ENCODE assay signal across 24 cellular contexts in genomic region chr11:62902932-62903331, GRCh38. TPM values are rescaled to one million over a fixed set of nuclear protein-coding genes. Genes with fewer than 3 reads are reported as not detected.
DNase-seq lines count a peak whose midpoint lies in the region; ATAC-seq, FAIRE-seq and TF ChIP-seq lines count a peak whose summit lies in the region.
"Had no signal": no experiment of that assay in that cellular context is flagged by ENCODE, and none has a peak within 500 bp of the region (broad histone marks: within the 10 kb centered on the region; RNA-seq: fewer than 3 reads in every experiment).

No MANE protein-coding gene starts in this region.

- no peak overlapping the region for H3K4me2 ChIP-seq in endothelial cell of umbilical vein (ENCODE audit: insufficient read depth, low read length)

- H2AFZ ChIP-seq in endothelial cell of umbilical vein (ENCODE audit: low read depth, low read length) = no peak overlapping the region

- H3K9ac ChIP-seq in endothelial cell of umbilical vein (replicated peaks; ENCODE audit: extremely low read depth, insufficient read depth, low read length) = no peak overlapping the region

- no peak for TF ChIP-seq CTCF in endothelial cell of umbilical vein (IDR thresholded peaks at IDR 0.05; ENCODE audit: extremely low read depth in 1 of 2, insufficient read depth in 1 of 2, low read depth in 1 of 2, low read length in 2 of 2)

- CTCF ChIA-PET in endothelial cell of umbilical vein (lab: Charles Lee) = interaction anchor here (0.6 to 7.3 kb wide), 7 partner anchors 13 to 131 kb away, joined by 3 to 488 read pairs (median 3); no protein-coding TSS in a partner anchor

- ATAC-seq in stimulated activated naive CD8-positive, alpha-beta T cell treated with anti-CD3 and anti-CD28 coated beads, Interleukin-15, amount 100 ng/mL, for 72 hours = peak; percentile 50
- ATAC-seq in stimulated activated naive CD8-positive, alpha-beta T cell treated with anti-CD3 and anti-CD28 coated beads, Interleukin-15, Interleukin-2, amounts not matched to agents 100 U/mL and 50 U/mL, for 24 hours = no peak
- no peak for ATAC-seq in HG02870 (IDR thresholded peaks at IDR 0.05; ENCODE audit: unreplicated experiment)
- ATAC-seq in HG02852 (IDR thresholded peaks at IDR 0.05; ENCODE audit: unreplicated experiment) = no peak
- ATAC-seq: Panc1 had no signal

- peaks cover 29% of the 10 kb centered on the region for H3K4me1 Mint-ChIP-seq in stimulated activated naive CD8-positive, alpha-beta T cell treated with anti-CD3 and anti-CD28 coated beads, Interleukin-15, amount 100 ng/mL, for 72 hours

- H3K27me3 ChIP-seq in endothelial cell of umbilical vein (ENCODE audit: control insufficient read depth in 2 of 2, insufficient read depth in 2 of 2, low read length in 2 of 2) = peaks cover 0 to 2% of the 10 kb centered on the region in 2 experiments

- POLR2A ChIA-PET in endothelial cell of umbilical vein (lab: Charles Lee) = interaction anchor here (0.8 kb wide), 1 partner anchor 22 kb away, joined by 4 read pairs; no protein-coding TSS in a partner anchor

- H3K4me1 ChIP-seq in endothelial cell of umbilical vein (ENCODE audit: control insufficient read depth, extremely low read depth, insufficient read depth, low read length) = peaks cover 4% of the 10 kb centered on the region
- H3K4me1 ChIP-seq: SJSA1 had no signal

- H3K9me3 ChIP-seq in endothelial cell of umbilical vein (replicated peaks; ENCODE audit: control insufficient read depth, insufficient read depth, low read length) = no peaks in the 10 kb centered on the region
- H3K9me3 ChIP-seq: SJSA1 had no signal

- no peak for TF ChIP-seq POLR2A in endothelial cell of umbilical vein (IDR thresholded peaks at IDR 0.05; ENCODE audit: low read depth, low read length)

- no peak overlapping the region for H3K4me3 Mint-ChIP-seq in stimulated activated naive CD8-positive, alpha-beta T cell treated with anti-CD3 and anti-CD28 coated beads, Interleukin-15, amount 100 ng/mL, for 72 hours
- H3K4me3 Mint-ChIP-seq: CD14-positive monocyte, IgD-negative memory B cell had no signal

- dilution Hi-C loops in endothelial cell of umbilical vein (cut with MboI; ENCODE audit: extremely low pct_ligation_motif_present, low sequenced_read_pairs) = no loop called here

- no peaks in the 10 kb centered on the region for H3K36me3 ChIP-seq in endothelial cell of umbilical vein (ENCODE audit: control insufficient read depth in 2 of 2, extremely low read depth in 1 of 2, insufficient read depth in 2 of 2, low read length in 2 of 2)
- H3K36me3 ChIP-seq: SJSA1 had no signal

- no peaks in the 10 kb centered on the region for H3K9me1 ChIP-seq in endothelial cell of umbilical vein (replicated peaks; ENCODE audit: control insufficient read depth, extremely low read depth, insufficient read depth, low read length)

- peak; percentile 24 for FAIRE-seq in endothelial cell of umbilical vein (lab: Jason Lieb, UNC)
- FAIRE-seq: H54 had no signal

- intact Hi-C loops in endothelial cell of umbilical vein (cut with micrococcal nuclease) = loop anchor here (10.0 kb wide), 1 partner anchor 712 kb away; the partner anchor contains the start of gene PLAAT3

- no peaks in the 10 kb centered on the region for H3K9me3 Mint-ChIP-seq in stimulated activated naive CD8-positive, alpha-beta T cell treated with anti-CD3 and anti-CD28 coated beads, Interleukin-15, amount 100 ng/mL, for 72 hours
- H3K9me3 Mint-ChIP-seq: IgD-negative memory B cell had no signal

- DNase-seq in stimulated activated naive CD8-positive, alpha-beta T cell treated with anti-CD3 and anti-CD28 coated beads, Interleukin-15, amount 100 ng/mL, for 72 hours = no peak
- DNase-seq in stimulated activated naive CD8-positive, alpha-beta T cell treated with anti-CD3 and anti-CD28 coated beads, Interleukin-15, Interleukin-2, amounts not matched to agents 100 U/mL and 50 U/mL, for 24 hours = no peak
- peak; percentile 20 for DNase-seq in LHCN-M2 (ENCODE audit: low read depth)
- DNase-seq in endothelial cell of umbilical vein (ENCODE audit: low read depth, low spot score) = peak; percentile 37
- no peak for DNase-seq in midbrain (lab: John Stamatoyannopoulos, UW)
- DNase-seq: AML-193, DMS79, Karpas-422, MM.1S, NCI-H1092 treated with DMSO at 0.1 percent for 48 hours, NCI-H146, NCI-H2081 treated with DMSO at 0.1 percent for 48 hours, NCI-H446 treated with DMSO at 0.1 percent for 48 hours, NCI-H69 had no signal

- no peak overlapping the region for H3K27ac ChIP-seq in endothelial cell of umbilical vein (ENCODE audit: insufficient read depth, low read depth, low read length)
- H3K27ac ChIP-seq: HL-60, SJSA1 had no signal

- no peaks in the 10 kb centered on the region for H3K79me2 ChIP-seq in endothelial cell of umbilical vein (ENCODE audit: control insufficient read depth, insufficient read depth, low read length)

- no peak overlapping the region for H3K27ac Mint-ChIP-seq in stimulated activated naive CD8-positive, alpha-beta T cell treated with anti-CD3 and anti-CD28 coated beads, Interleukin-15, amount 100 ng/mL, for 72 hours
- H3K27ac Mint-ChIP-seq: CD14-positive monocyte, IgD-negative memory B cell had no signal

- BruUV-seq in endothelial cell of umbilical vein (replicated peaks; lab: Mats Ljungman, UMichigan) = no TSS peak

- H4K20me1 ChIP-seq in endothelial cell of umbilical vein (replicated peaks; ENCODE audit: control insufficient read depth, extremely low read depth, insufficient read depth, low read length) = no peaks in the 10 kb centered on the region

- H3K4me3 ChIP-seq in endothelial cell of umbilical vein (replicated peaks in 1 of 3; ENCODE audit: insufficient read depth in 1 of 3, low read depth in 1 of 3, low read length in 3 of 3) = no peak overlapping the region
- H3K4me3 ChIP-seq: SJSA1 had no signal

- peaks cover 50% of the 10 kb centered on the region for H3K27me3 Mint-ChIP-seq in stimulated activated naive CD8-positive, alpha-beta T cell treated with anti-CD3 and anti-CD28 coated beads, Interleukin-15, amount 100 ng/mL, for 72 hours

TF ChIP-seq in endothelial cell of umbilical vein, 7 proteins besides CTCF, POLR2A, EP300 and RAD21:
- TF ChIP-seq EZH2 (IDR thresholded peaks at IDR 0.05; ENCODE audit: borderline replicate concordance, low read depth, low read length, severe bottlenecking) (no peak), POLR2AphosphoS5 (IDR thresholded peaks at IDR 0.05; ENCODE audit: insufficient read depth, low read depth, low read length) (no peak), JUN (IDR thresholded peaks at IDR 0.05; ENCODE audit: borderline replicate concordance, insufficient read depth, insufficient read length, low read depth) (no peak), GATA2 (IDR thresholded peaks at IDR 0.05; ENCODE audit: insufficient read depth, insufficient read length, low read depth, low read length) (no peak), FOS (IDR thresholded peaks at IDR 0.05; ENCODE audit: borderline replicate concordance, insufficient read depth, low read length) (no peak), MAX (IDR thresholded peaks at IDR 0.05; ENCODE audit: insufficient read depth, insufficient read length) (no peak), MYC (IDR thresholded peaks at IDR 0.05; ENCODE audit: low read depth, low read length) (no peak)

RNA-seq across cellular contexts. Expression of gene CHRM1, which starts 18.2 kb away (rescaled TPM):
- not detected in 2 replicates for total RNA-seq in LHCN-M2 (2014; rRNA removed)
- polyA plus RNA-seq in LHCN-M2 (2012) = not detected
- total RNA-seq in endothelial cell of umbilical vein = not detected in 2 replicates
- polyA plus RNA-seq in endothelial cell of umbilical vein = not detected in 2 replicates
- polyA plus RNA-seq in endothelial cell of umbilical vein (2011; cell fraction: cytosol; rRNA removed) = not detected in 2 replicates
- not detected in 2 replicates for polyA plus RNA-seq in endothelial cell of umbilical vein (2011; cell fraction: nucleus; rRNA removed)
- polyA plus RNA-seq in endothelial cell of umbilical vein (2012) = not detected in 2 replicates
- not detected in 2 replicates for polyA minus RNA-seq in endothelial cell of umbilical vein
- polyA minus RNA-seq in endothelial cell of umbilical vein (2011; cell fraction: cytosol; rRNA and poly(A)+ RNA removed) = not detected
- not detected in 2 replicates for polyA minus RNA-seq in endothelial cell of umbilical vein (2011; cell fraction: nucleus; rRNA and poly(A)+ RNA removed)
- total RNA-seq: G401, HT1080, SJSA1 had no signal
- polyA plus RNA-seq: CD14-positive monocyte, IgD-negative memory B cell had no signal

RNA-seq across cellular contexts. Expression of gene SLC3A2, which starts 22.2 kb away (rescaled TPM):
- total RNA-seq in LHCN-M2 (2014; rRNA removed) (121 and 132 TPM in 2 replicates), endothelial cell of umbilical vein (190 and 208 TPM in 2 replicates)
- polyA plus RNA-seq in LHCN-M2 (2012) = 231 TPM
- 337 and 344 TPM in 2 replicates for polyA plus RNA-seq in endothelial cell of umbilical vein
- 198 and 221 TPM in 2 replicates for polyA plus RNA-seq in endothelial cell of umbilical vein (2011; cell fraction: cytosol; rRNA removed)
- 576 and 592 TPM in 2 replicates for polyA plus RNA-seq in endothelial cell of umbilical vein (2011; cell fraction: nucleus; rRNA removed)
- polyA plus RNA-seq in endothelial cell of umbilical vein (2012) = 149 and 184 TPM in 2 replicates
- polyA minus RNA-seq in endothelial cell of umbilical vein = 194 and 205 TPM in 2 replicates
- polyA minus RNA-seq in endothelial cell of umbilical vein (2011; cell fraction: cytosol; rRNA and poly(A)+ RNA removed) = 579 TPM
- polyA minus RNA-seq in endothelial cell of umbilical vein (2011; cell fraction: nucleus; rRNA and poly(A)+ RNA removed) = 229 and 240 TPM in 2 replicates

Comparison
In these comparisons a context has a peak if more than half of its experiments do, and no peak if none do; other contexts are left out.
1. DNase-seq: peak in LHCN-M2 (single experiment) and endothelial cell of umbilical vein (single experiment); none in stimulated activated naive CD8-positive, alpha-beta T cell treated with anti-CD3 and anti-CD28 coated beads, Interleukin-15, amount 100 ng/mL, for 72 hours (0 of 2), stimulated activated naive CD8-positive, alpha-beta T cell treated with anti-CD3 and anti-CD28 coated beads, Interleukin-15, Interleukin-2, amounts not matched to agents 100 U/mL and 50 U/mL, for 24 hours (single experiment) and midbrain (single experiment).